In genomic region chr11:129287920-129288319, GRCh38 we compare ENCODE assay signal across 18 cellular contexts.
DNase-seq lines count a peak whose midpoint lies in the region; ATAC-seq and TF ChIP-seq lines count a peak whose summit lies in the region.
"Had no signal": no experiment of that assay in that cellular context is flagged by ENCODE, and none has a peak within 500 bp of the region (broad histone marks: within the 10 kb centered on the region; RNA-seq: fewer than 3 reads in every experiment).

No MANE protein-coding gene starts in this region.

- H3K27me3 Mint-ChIP-seq in chondrocyte (ENCODE audit: low read depth) (peaks cover 4% of the 10 kb centered on the region), mesothelial cell of epicardium (ENCODE audit: low read depth) (no peaks in the 10 kb centered on the region), progenitor cell of endocrine pancreas (peaks cover 3% of the 10 kb centered on the region)

- TF ChIP-seq CTCF in chondrocyte (IDR thresholded peaks at IDR 0.05) (no peak), left lung (IDR thresholded peaks at IDR 0.05) (no peak), mesothelial cell of epicardium (IDR thresholded peaks at IDR 0.05; ENCODE audit: unreplicated experiment) (no peak), progenitor cell of endocrine pancreas (IDR thresholded peaks at IDR 0.05; ENCODE audit: unreplicated experiment) (no peak), GM13976 (IDR thresholded peaks at IDR 0.05; ENCODE audit: borderline replicate concordance, control extremely low read depth, extremely low read depth, insufficient read depth, missing control alignments) (no peak)

- H3K36me3 Mint-ChIP-seq in chondrocyte (ENCODE audit: low read depth) (no peaks in the 10 kb centered on the region), mesothelial cell of epicardium (no peaks in the 10 kb centered on the region), progenitor cell of endocrine pancreas (ENCODE audit: insufficient read depth) (no peaks in the 10 kb centered on the region)
- H3K36me3 Mint-ChIP-seq: IgD-negative memory B cell had no signal

- peaks cover 0 to 6% of the 10 kb centered on the region in 2 donors for H3K4me1 ChIP-seq in left lung

- peaks cover 0 to 3% of the 10 kb centered on the region in 2 donors for H3K27me3 ChIP-seq in left lung

- H3K9me3 Mint-ChIP-seq in chondrocyte (ENCODE audit: low read depth): no peaks in the 10 kb centered on the region
- no peaks in the 10 kb centered on the region for H3K9me3 Mint-ChIP-seq in mesothelial cell of epicardium
- no peaks in the 10 kb centered on the region for H3K9me3 Mint-ChIP-seq in progenitor cell of endocrine pancreas (ENCODE audit: low read depth)
- H3K9me3 Mint-ChIP-seq: CD4-positive, alpha-beta T cell; IgD-negative memory B cell had no signal

- peak overlapping the region; percentile 53 for H3K27ac Mint-ChIP-seq in chondrocyte (ENCODE audit: unreplicated experiment)
- H3K27ac Mint-ChIP-seq in mesothelial cell of epicardium: peak overlapping the region; percentile 31
- peak overlapping the region; percentile 73 for H3K27ac Mint-ChIP-seq in progenitor cell of endocrine pancreas
- H3K27ac Mint-ChIP-seq: CD4-positive, alpha-beta T cell; IgD-negative memory B cell had no signal

- H3K4me3 Mint-ChIP-seq in chondrocyte (ENCODE audit: unreplicated experiment) (no peak overlapping the region), mesothelial cell of epicardium (no peak overlapping the region), progenitor cell of endocrine pancreas (ENCODE audit: low read depth) (no peak overlapping the region)
- H3K4me3 Mint-ChIP-seq: CD4-positive, alpha-beta T cell; IgD-negative memory B cell had no signal

- H3K36me3 ChIP-seq in left lung: no peaks in the 10 kb centered on the region
- H3K36me3 ChIP-seq: HAP-1 had no signal

- in situ Hi-C loops in GM13976 (cut with MboI; ENCODE audit: low sequenced_read_pairs, unreplicated experiment): no loop called here

- intact Hi-C loops in left lung (cut with DNase I): no loop called here

- H3K4me3 ChIP-seq in left lung: no peak overlapping the region
- H3K4me3 ChIP-seq: A549, GM23248, HAP-1 had no signal

- no peaks in the 10 kb centered on the region for H3K9me3 ChIP-seq in left lung
- H3K9me3 ChIP-seq: A549, HAP-1 had no signal

- no peak for DNase-seq in chondrocyte (ENCODE audit: low spot score)
- no peak for DNase-seq in left lung
- DNase-seq in mesothelial cell of epicardium (ENCODE audit: low spot score in 2 of 2, unreplicated experiment in 2 of 2): no peak
- DNase-seq in progenitor cell of endocrine pancreas (ENCODE audit: low spot score, unreplicated experiment): no peak
- DNase-seq in activated naive CD4-positive, alpha-beta T cell (lab: John Stamatoyannopoulos, UW): no peak
- DNase-seq in GM13976 (ENCODE audit: low spot score): no peak
- DNase-seq in GM19238 (ENCODE audit: insufficient read length, low spot score): no peak
- DNase-seq: AML-193; CD4-positive, alpha-beta T cell; DMS79; GDM1; GM23248 had no signal

- no peak overlapping the region for H3K27ac ChIP-seq in left lung
- H3K27ac ChIP-seq: A549, C4-2B, GM23248 had no signal

- H3K4me1 Mint-ChIP-seq in chondrocyte (ENCODE audit: low read depth) (peaks cover 13% of the 10 kb centered on the region), mesothelial cell of epicardium (peaks cover 68% of the 10 kb centered on the region), progenitor cell of endocrine pancreas (ENCODE audit: low read depth) (peaks cover 72% of the 10 kb centered on the region)

- ATAC-seq in left lung: peak; percentile 40
- no peak for ATAC-seq in GM19395 (IDR thresholded peaks at IDR 0.05; ENCODE audit: unreplicated experiment)
- ATAC-seq: A549, HepG2 had no signal
